ENCODE assay signal across 2 cellular contexts in genomic region chr4:9482871-9483270, GRCh38. TPM values are rescaled to one million over a fixed set of nuclear protein-coding genes. Genes with fewer than 3 reads are reported as not detected.
"Had no signal": no experiment of that assay in that cellular context is flagged by ENCODE, and none has a peak within 500 bp of the region (broad histone marks: within the 10 kb centered on the region; RNA-seq: fewer than 3 reads in every experiment).

No MANE protein-coding gene starts in this region.

RNA-seq across cellular contexts. Expression of gene DEFB131A, which starts 38.7 kb away (rescaled TPM):
- total RNA-seq: G401, GM12878 had no signal
- polyA plus RNA-seq: GM12878 had no signal
